ENCODE assay signal across 1 cellular context in the genomic region with DNA sequence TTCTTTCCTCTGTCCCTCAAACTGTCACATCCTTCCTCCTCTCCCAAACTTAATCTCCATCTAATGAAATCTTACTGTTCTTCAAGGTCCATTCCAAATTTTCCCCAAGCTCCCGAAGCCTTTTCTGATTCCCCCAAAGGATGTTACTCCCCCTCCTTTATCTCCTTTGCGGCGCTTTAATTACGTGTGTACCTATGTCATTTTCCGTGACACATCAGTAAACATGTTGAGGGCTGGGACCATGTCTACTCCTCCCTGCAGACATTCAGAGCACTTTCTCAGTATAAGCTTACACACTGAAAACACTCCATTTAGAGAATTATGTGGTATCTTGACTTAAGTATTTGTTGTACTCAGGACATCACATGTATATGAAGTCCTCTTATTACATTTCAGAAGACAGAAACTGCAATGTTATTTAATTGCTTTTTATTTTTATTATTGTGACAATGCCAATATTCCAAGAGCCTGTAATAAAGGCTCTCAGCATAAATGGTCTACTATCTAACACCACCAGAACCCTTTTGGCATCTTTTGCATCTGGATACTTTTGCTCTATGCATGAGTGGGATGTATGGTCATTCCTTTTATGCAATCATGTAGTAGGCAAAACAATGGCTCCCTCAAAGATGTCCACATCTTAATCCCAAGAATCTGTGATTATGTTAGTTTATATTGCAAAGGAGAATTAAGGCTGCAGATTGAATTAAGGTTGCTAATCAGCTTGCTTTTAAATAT.
A peak's percentile ranks its signal among the peaks of the same experiment; 100 is the strongest.
TF ChIP-seq lines count a peak whose summit lies in the region.

No MANE protein-coding gene starts in this region.

TF ChIP-seq in GM12878, 131 proteins besides CTCF, POLR2A, EP300 and RAD21:
- TF ChIP-seq POLR2AphosphoS5 (IDR thresholded peaks at IDR 0.05; ENCODE audit: low read length) (no peak), MEF2B (IDR thresholded peaks at IDR 0.05; ENCODE audit: partially characterized antibody, poor library complexity, severe bottlenecking) (peak; percentile 9)
